Comparison of ENCODE assay signal across 10 cellular contexts in genomic region chr20:41177636-41178035, GRCh38. TPM values are rescaled to one million over a fixed set of nuclear protein-coding genes. Genes with fewer than 3 reads are reported as not detected.
A peak's percentile ranks its signal among the peaks of the same experiment; 100 is the strongest.
DNase-seq lines count a peak whose midpoint lies in the region; ATAC-seq and TF ChIP-seq lines count a peak whose summit lies in the region.
"Had no signal": no experiment of that assay in that cellular context is flagged by ENCODE, and none has a peak within 500 bp of the region (broad histone marks: within the 10 kb centered on the region; RNA-seq: fewer than 3 reads in every experiment).

No MANE protein-coding gene starts in this region.

- intact Hi-C loops in esophagus muscularis mucosa (cut with DNase I), result loop anchor here (2.0 to 5.0 kb wide), 2 partner anchors 55 to 70 kb away; no protein-coding TSS in a partner anchor

- H3K27ac ChIP-seq in Peyer's patch (peak overlapping the region in 2 of 4 donors; percentile 32 to 36), esophagus muscularis mucosa (replicated peaks in 1 of 4) (peak overlapping the region; percentile 77 to 85 (median 81))

- no peaks in the 10 kb centered on the region for H3K27me3 ChIP-seq in Peyer's patch
- no peaks in the 10 kb centered on the region for H3K27me3 ChIP-seq in esophagus muscularis mucosa

- peaks cover 0 to 34% (median 0%) of the 10 kb centered on the region in 3 donors for H3K36me3 ChIP-seq in Peyer's patch
- H3K36me3 ChIP-seq in esophagus muscularis mucosa, result peaks cover 7 to 53% (median 36%) of the 10 kb centered on the region in 4 donors

- TF ChIP-seq CTCF in Peyer's patch (IDR thresholded peaks at IDR 0.05) (no peak), esophagus muscularis mucosa (IDR thresholded peaks at IDR 0.05) (no peak)

- TF ChIP-seq EP300 in esophagus muscularis mucosa (IDR thresholded peaks at IDR 0.05), result no peak

- H3K4me3 ChIP-seq in Peyer's patch (no peak overlapping the region), esophagus muscularis mucosa (no peak overlapping the region)
- H3K4me3 ChIP-seq: GM12878 had no signal

- H3K9me3 ChIP-seq in Peyer's patch, result no peaks in the 10 kb centered on the region
- H3K9me3 ChIP-seq in esophagus muscularis mucosa, result no peaks in the 10 kb centered on the region

- no peak for TF ChIP-seq POLR2A in Peyer's patch (IDR thresholded peaks at IDR 0.05)
- no peak for TF ChIP-seq POLR2A in esophagus muscularis mucosa (IDR thresholded peaks at IDR 0.05; ENCODE audit: low read depth)

- H3K4me1 ChIP-seq in Peyer's patch, result no peaks in the 10 kb centered on the region
- H3K4me1 ChIP-seq in esophagus muscularis mucosa, result peaks cover 72 to 83% (median 80%) of the 10 kb centered on the region in 4 donors

- ATAC-seq in GM21825 (IDR thresholded peaks at IDR 0.05; ENCODE audit: unreplicated experiment), result no peak
- ATAC-seq: GM12878, Panc1 had no signal

- DNase-seq in AG20443 (ENCODE audit: low spot score) (peak; percentile 95), Peyer's patch (peak in 2 of 3 donors; percentile 12 to 44), esophagus muscularis mucosa (ENCODE audit: extremely low spot score) (peak; percentile 92), non-pigmented ciliary epithelial cell (ENCODE audit: low read depth) (peak; percentile 71), NCI-H446 treated with DMSO at 0.1 percent for 48 hours (lab: John Stamatoyannopoulos, UW) (no peak), cerebellar nuclear complex (lab: John Stamatoyannopoulos, UW) (no peak)
- DNase-seq in activated T-cell treated with anti-CD3 and anti-CD28 coated beads, Interleukin-2, amount 50 U/mL, for 1 hour, result no peak

- 45% methylated on average over 2 of the region's 2 CpGs for WGBS in esophagus muscularis mucosa

RNA-seq across cellular contexts. Expression of gene PLCG1, which starts 40.3 kb away (rescaled TPM):
- total RNA-seq in Peyer's patch, result 100 to 1,000 TPM in 3 of 4 donors, 10 to 100 TPM in 1; 93.0 to 357 (median 191) TPM
- total RNA-seq in esophagus muscularis mucosa, result 100 to 1,000 TPM in 1 of 4 donors, 10 to 100 TPM in 3; 68.4 to 119 (median 82.5) TPM

Comparison
In these comparisons a context has a peak if more than half of its experiments do, and no peak if none do; other contexts are left out.
1. DNase-seq: peak in AG20443 (single experiment), Peyer's patch (2 of 3), esophagus muscularis mucosa (single experiment) and non-pigmented ciliary epithelial cell (single experiment); none in NCI-H446 treated with DMSO at 0.1 percent for 48 hours (single experiment), cerebellar nuclear complex (0 of 2) and activated T-cell treated with anti-CD3 and anti-CD28 coated beads, Interleukin-2, amount 50 U/mL, for 1 hour (single experiment).